Comparison of ENCODE assay signal across 22 cellular contexts in genomic region chr14:68653754-68654153, GRCh38.
DNase-seq lines count a peak whose midpoint lies in the region; ATAC-seq lines count a peak whose summit lies in the region.
"Had no signal": no experiment of that assay in that cellular context is flagged by ENCODE, and none has a peak within 500 bp of the region (broad histone marks: within the 10 kb centered on the region; RNA-seq: fewer than 3 reads in every experiment).

No MANE protein-coding gene starts in this region.

- peaks cover 0 to 14% (median 0%) of the 10 kb centered on the region in 11 experiments; a peak in 3 of 22 replicates for H3K9me3 ChIP-seq in BLaER1 treated with 17β-estradiol and CSF1 and Interleukin-3, amounts not matched to agents 10 nM and 100 nM (replicated peaks in 1 of 11)
- no peaks in the 10 kb centered on the region for H3K9me3 ChIP-seq in T-helper 17 cell (ENCODE audit: control insufficient read depth, low read length, poor library complexity, severe bottlenecking)
- H3K9me3 ChIP-seq: left lung, tibial nerve had no signal

- intact Hi-C loops in sciatic nerve (cut with DNase I) = no loop called here

- H3K9ac ChIP-seq in BLaER1 treated with 17β-estradiol and CSF1 and Interleukin-3, amounts not matched to agents 10 nM and 100 nM = no peak overlapping the region

- H3K36me3 Mint-ChIP-seq in T-helper 17 cell (ENCODE audit: low read depth) = no peaks in the 10 kb centered on the region
- H3K36me3 Mint-ChIP-seq: activated naive CD8-positive, alpha-beta T cell treated with anti-CD3 and anti-CD28 coated beads for 36 hours had no signal

- H4K20me1 ChIP-seq in BLaER1 treated with 17β-estradiol and CSF1 and Interleukin-3, amounts not matched to agents 10 nM and 100 nM = no peaks in the 10 kb centered on the region
- H4K20me1 ChIP-seq: BLaER1 had no signal

- DNase-seq in T-helper 17 cell (no peak), left lobe of liver (ENCODE audit: low spot score) (peak; percentile 28), sciatic nerve (ENCODE audit: low spot score) (peak; percentile 27), NCI-H748 (lab: John Stamatoyannopoulos, UW; ENCODE audit: unreplicated experiment) (no peak), iPS-NIHi7 (ENCODE audit: extremely low spot score) (no peak)
- DNase-seq: ACHN; activated CD4-positive, alpha-beta T cell treated with anti-CD3 and anti-CD28 coated beads for 36 hours; activated naive CD8-positive, alpha-beta T cell treated with anti-CD3 and anti-CD28 coated beads for 36 hours; Calu3; cortex of kidney; left lung; NCI-H1092 treated with DMSO at 0.1 percent for 48 hours; NCI-H2029; NCI-H345; SHP77; stimulated activated CD4-positive, alpha-beta T cell treated with anti-CD3 and anti-CD28 coated beads, Interleukin-4, amount 100 ng/mL, for 1 hour; stimulated activated naive CD8-positive, alpha-beta T cell treated with anti-CD3 and anti-CD28 coated beads, Interleukin-15, Interleukin-2, amounts not matched to agents 100 U/mL and 50 U/mL, for 24 hours had no signal

- H3K4me3 ChIP-seq in BLaER1 treated with 17β-estradiol and CSF1 and Interleukin-3, amounts not matched to agents 10 nM and 100 nM = no peak overlapping the region
- H3K4me3 ChIP-seq: BLaER1, left lung, tibial nerve had no signal

- no peaks in the 10 kb centered on the region; a peak in 1 of 22 replicates for H3K36me3 ChIP-seq in BLaER1 treated with 17β-estradiol and CSF1 and Interleukin-3, amounts not matched to agents 10 nM and 100 nM
- H3K36me3 ChIP-seq: left lung, tibial nerve had no signal

- no peak for ATAC-seq in T-helper 17 cell
- ATAC-seq in left lobe of liver = no peak
- no peak for ATAC-seq in sciatic nerve
- no peak for ATAC-seq in GM21526 (IDR thresholded peaks at IDR 0.05; ENCODE audit: low FRiP score, unreplicated experiment)
- ATAC-seq in HG02970 (IDR thresholded peaks at IDR 0.05; ENCODE audit: low FRiP score, unreplicated experiment) = no peak
- ATAC-seq: activated CD4-positive, alpha-beta T cell treated with anti-CD3 and anti-CD28 coated beads for 36 hours; left lung; stimulated activated naive CD8-positive, alpha-beta T cell treated with anti-CD3 and anti-CD28 coated beads, Interleukin-15, Interleukin-2, amounts not matched to agents 100 U/mL and 50 U/mL, for 24 hours had no signal

- no peaks in the 10 kb centered on the region for H3K27me3 ChIP-seq in BLaER1 treated with 17β-estradiol and CSF1 and Interleukin-3, amounts not matched to agents 10 nM and 100 nM
- H3K27me3 ChIP-seq: BLaER1, left lung, tibial nerve had no signal

- peak overlapping the region in 10 of 11 experiments; percentile 50 to 88 (median 80); a peak in 19 of 22 replicates for H3K4me2 ChIP-seq in BLaER1 treated with 17β-estradiol and CSF1 and Interleukin-3, amounts not matched to agents 10 nM and 100 nM

- peak overlapping the region in 2 of 11 experiments; percentile 11 to 68; a peak in 1 of 22 replicates for H3K27ac ChIP-seq in BLaER1 treated with 17β-estradiol and CSF1 and Interleukin-3, amounts not matched to agents 10 nM and 100 nM
- H3K27ac ChIP-seq: left lung, tibial nerve had no signal

- H3K27me3 Mint-ChIP-seq in T-helper 17 cell = no peaks in the 10 kb centered on the region
- H3K27me3 Mint-ChIP-seq: activated CD4-positive, alpha-beta T cell treated with anti-CD3 and anti-CD28 coated beads for 36 hours; activated naive CD8-positive, alpha-beta T cell treated with anti-CD3 and anti-CD28 coated beads for 36 hours had no signal

- H3K27ac Mint-ChIP-seq in T-helper 17 cell = peak overlapping the region; percentile 6
- H3K27ac Mint-ChIP-seq: activated CD4-positive, alpha-beta T cell treated with anti-CD3 and anti-CD28 coated beads for 36 hours; activated naive CD8-positive, alpha-beta T cell treated with anti-CD3 and anti-CD28 coated beads for 36 hours had no signal

- peaks cover 11% of the 10 kb centered on the region for H3K4me1 Mint-ChIP-seq in T-helper 17 cell

- no peak overlapping the region for H3K4me3 Mint-ChIP-seq in T-helper 17 cell
- H3K4me3 Mint-ChIP-seq: activated CD4-positive, alpha-beta T cell treated with anti-CD3 and anti-CD28 coated beads for 36 hours; activated naive CD8-positive, alpha-beta T cell treated with anti-CD3 and anti-CD28 coated beads for 36 hours had no signal

- peaks cover 33 to 55% (median 45%) of the 10 kb centered on the region in 10 experiments for H3K4me1 ChIP-seq in BLaER1 treated with 17β-estradiol and CSF1 and Interleukin-3, amounts not matched to agents 10 nM and 100 nM

Comparison
In these comparisons a context has a peak if more than half of its experiments do, and no peak if none do; other contexts are left out.
1. DNase-seq: peak in left lobe of liver (single experiment) and sciatic nerve (single experiment); none in T-helper 17 cell (0 of 3), NCI-H748 (single experiment) and iPS-NIHi7 (single experiment).